1 cellular context compared by ENCODE assay signal in the genomic region with DNA sequence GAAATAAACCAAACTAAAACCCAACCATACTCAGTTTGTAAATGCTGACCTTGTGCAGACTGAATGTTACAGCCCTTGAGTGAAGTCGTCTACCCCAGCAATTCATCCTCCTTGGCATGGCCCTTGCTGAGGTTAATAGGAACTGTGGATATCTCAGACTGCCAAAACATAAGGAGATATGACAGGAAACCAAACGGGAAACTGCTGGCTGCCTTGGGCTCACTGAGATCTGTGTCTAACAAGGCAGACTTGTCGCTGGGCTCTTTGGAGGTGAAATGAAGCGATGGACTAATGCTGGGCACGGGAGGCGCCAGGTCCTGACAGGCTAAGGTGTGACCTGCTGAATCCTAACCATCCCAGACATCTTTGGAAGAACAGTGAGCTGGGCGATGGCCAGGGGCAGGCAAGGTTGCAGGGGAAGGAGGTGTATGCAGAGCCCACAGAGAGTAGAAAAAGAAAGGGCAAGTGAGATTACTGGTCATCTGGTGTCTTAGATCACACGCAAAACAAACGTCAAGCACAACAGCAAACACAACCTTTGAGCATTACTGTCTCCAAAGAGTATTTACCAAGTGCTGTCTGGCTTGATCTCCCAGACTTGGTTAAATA.
TF ChIP-seq lines count a peak whose summit lies in the region.

No MANE protein-coding gene starts in this region.

TF ChIP-seq in HepG2, 621 proteins besides CTCF, POLR2A, EP300 and RAD21 (continued from another document and continues in another):
- TF ChIP-seq CBX2 (IDR thresholded peaks at IDR 0.05; ENCODE audit: low read depth, low read length) (no peak), CBX2 (CRISPR knock-in tag; IDR thresholded peaks at IDR 0.05; ENCODE audit: low read depth) (no peak), TEAD3 (CRISPR knock-in tag; optimal IDR thresholded peaks at IDR 0.05; ENCODE audit: borderline replicate concordance) (peak; percentile 68), CAMTA2 (CRISPR knock-in tag; IDR thresholded peaks at IDR 0.05; ENCODE audit: borderline replicate concordance) (no peak), NFE2L1 (CRISPR knock-in tag; IDR thresholded peaks at IDR 0.05; ENCODE audit: borderline replicate concordance) (no peak), KLF13 (CRISPR knock-in tag; IDR thresholded peaks at IDR 0.05) (no peak), ZNF674 (CRISPR knock-in tag; IDR thresholded peaks at IDR 0.05; ENCODE audit: low read depth) (no peak), ZBTB7B (CRISPR knock-in tag; IDR thresholded peaks at IDR 0.05) (no peak; the same call in none of the 2 replicates)
- TF ChIP-seq, protein P1, sequence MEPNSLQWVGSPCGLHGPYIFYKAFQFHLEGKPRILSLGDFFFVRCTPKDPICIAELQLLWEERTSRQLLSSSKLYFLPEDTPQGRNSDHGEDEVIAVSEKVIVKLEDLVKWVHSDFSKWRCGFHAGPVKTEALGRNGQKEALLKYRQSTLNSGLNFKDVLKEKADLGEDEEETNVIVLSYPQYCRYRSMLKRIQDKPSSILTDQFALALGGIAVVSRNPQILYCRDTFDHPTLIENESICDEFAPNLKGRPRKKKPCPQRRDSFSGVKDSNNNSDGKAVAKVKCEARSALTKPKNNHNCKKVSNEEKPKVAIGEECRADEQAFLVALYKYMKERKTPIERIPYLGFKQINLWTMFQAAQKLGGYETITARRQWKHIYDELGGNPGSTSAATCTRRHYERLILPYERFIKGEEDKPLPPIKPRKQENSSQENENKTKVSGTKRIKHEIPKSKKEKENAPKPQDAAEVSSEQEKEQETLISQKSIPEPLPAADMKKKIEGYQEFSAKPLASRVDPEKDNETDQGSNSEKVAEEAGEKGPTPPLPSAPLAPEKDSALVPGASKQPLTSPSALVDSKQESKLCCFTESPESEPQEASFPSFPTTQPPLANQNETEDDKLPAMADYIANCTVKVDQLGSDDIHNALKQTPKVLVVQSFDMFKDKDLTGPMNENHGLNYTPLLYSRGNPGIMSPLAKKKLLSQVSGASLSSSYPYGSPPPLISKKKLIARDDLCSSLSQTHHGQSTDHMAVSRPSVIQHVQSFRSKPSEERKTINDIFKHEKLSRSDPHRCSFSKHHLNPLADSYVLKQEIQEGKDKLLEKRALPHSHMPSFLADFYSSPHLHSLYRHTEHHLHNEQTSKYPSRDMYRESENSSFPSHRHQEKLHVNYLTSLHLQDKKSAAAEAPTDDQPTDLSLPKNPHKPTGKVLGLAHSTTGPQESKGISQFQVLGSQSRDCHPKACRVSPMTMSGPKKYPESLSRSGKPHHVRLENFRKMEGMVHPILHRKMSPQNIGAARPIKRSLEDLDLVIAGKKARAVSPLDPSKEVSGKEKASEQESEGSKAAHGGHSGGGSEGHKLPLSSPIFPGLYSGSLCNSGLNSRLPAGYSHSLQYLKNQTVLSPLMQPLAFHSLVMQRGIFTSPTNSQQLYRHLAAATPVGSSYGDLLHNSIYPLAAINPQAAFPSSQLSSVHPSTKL (CRISPR knock-in tag; IDR thresholded peaks at IDR 0.05), result peak; percentile 99
- TF ChIP-seq, protein P2, sequence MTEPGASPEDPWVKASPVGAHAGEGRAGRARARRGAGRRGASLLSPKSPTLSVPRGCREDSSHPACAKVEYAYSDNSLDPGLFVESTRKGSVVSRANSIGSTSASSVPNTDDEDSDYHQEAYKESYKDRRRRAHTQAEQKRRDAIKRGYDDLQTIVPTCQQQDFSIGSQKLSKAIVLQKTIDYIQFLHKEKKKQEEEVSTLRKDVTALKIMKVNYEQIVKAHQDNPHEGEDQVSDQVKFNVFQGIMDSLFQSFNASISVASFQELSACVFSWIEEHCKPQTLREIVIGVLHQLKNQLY (CRISPR knock-in tag; IDR thresholded peaks at IDR 0.05), result peak; percentile 56; the same call in 1 of the 2 replicates
- TF ChIP-seq, protein P3, sequence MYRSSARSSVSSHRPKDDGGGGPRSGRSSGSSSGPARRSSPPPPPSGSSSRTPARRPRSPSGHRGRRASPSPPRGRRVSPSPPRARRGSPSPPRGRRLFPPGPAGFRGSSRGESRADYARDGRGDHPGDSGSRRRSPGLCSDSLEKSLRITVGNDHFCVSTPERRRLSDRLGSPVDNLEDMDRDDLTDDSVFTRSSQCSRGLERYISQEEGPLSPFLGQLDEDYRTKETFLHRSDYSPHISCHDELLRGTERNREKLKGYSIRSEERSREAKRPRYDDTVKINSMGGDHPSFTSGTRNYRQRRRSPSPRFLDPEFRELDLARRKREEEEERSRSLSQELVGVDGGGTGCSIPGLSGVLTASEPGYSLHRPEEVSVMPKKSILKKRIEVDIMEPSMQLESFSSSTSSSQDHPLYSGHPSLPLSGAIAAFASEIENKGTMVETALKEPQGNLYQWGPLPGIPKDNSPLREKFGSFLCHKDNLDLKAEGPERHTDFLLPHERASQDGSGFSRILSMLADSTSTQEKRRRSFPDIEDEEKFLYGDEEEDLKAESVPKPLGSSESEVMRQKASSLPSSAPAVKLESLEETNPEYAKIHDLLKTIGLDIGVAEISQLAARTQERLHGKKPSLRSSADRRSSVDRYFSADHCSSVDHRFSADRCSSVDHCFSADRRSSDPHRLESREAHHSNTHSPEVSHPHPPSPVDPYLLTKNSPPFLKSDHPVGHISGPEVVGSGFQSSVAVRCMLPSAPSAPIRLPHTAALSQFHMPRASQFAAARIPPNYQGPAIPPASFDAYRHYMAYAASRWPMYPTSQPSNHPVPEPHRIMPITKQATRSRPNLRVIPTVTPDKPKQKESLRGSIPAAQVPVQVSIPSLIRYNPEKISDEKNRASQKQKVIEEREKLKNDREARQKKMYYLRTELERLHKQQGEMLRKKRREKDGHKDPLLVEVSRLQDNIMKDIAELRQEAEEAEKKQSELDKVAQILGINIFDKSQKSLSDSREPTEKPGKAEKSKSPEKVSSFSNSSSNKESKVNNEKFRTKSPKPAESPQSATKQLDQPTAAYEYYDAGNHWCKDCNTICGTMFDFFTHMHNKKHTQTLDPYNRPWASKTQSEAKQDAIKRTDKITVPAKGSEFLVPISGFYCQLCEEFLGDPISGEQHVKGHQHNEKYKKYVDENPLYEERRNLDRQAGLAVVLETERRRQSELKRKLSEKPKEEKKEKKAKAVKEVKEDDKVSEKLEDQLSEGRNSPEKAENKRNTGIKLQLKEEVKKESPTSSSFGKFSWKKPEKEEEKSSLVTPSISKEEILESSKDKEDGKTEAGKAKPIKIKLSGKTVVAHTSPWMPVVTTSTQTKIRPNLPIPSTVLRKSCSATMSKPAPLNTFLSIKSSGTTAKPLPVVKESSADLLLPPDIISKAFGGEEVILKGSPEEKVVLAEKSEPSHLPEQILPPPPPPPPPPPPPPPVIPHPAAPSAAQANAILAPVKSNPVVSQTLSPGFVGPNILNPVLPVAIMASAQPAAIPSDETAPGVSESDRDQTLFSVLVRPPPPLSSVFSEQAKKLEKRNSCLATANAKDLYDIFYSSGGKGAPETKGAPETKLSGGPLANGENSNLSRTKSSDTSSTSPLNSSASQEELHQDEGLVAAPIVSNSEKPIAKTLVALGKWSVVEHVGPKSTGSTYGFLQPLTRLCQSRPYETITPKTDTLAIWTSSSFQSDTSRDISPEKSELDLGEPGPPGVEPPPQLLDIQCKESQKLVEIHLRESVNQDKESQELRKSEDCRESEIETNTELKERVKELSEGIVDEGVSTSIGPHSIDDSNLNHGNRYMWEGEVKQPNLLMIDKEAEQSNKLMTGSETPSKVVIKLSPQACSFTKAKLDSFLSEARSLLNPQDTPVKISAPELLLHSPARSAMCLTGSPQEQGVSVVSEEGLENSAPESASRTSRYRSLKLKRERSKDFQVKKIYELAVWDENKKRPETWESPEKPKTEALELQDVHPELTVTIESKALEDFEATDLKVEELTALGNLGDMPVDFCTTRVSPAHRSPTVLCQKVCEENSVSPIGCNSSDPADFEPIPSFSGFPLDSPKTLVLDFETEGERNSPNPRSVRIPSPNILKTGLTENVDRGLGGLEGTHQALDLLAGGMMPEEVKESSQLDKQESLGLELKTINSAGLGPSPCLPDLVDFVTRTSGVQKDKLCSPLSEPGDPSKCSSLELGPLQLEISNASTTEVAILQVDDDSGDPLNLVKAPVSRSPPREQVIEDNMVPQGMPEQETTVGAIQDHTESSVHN (CRISPR knock-in tag; IDR thresholded peaks at IDR 0.05), result no peak
- TF ChIP-seq, protein P4, sequence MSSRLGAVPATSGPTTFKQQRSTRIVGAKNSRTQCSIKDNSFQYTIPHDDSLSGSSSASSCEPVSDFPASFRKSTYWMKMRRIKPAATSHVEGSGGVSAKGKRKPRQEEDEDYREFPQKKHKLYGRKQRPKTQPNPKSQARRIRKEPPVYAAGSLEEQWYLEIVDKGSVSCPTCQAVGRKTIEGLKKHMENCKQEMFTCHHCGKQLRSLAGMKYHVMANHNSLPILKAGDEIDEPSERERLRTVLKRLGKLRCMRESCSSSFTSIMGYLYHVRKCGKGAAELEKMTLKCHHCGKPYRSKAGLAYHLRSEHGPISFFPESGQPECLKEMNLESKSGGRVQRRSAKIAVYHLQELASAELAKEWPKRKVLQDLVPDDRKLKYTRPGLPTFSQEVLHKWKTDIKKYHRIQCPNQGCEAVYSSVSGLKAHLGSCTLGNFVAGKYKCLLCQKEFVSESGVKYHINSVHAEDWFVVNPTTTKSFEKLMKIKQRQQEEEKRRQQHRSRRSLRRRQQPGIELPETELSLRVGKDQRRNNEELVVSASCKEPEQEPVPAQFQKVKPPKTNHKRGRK (CRISPR knock-in tag; IDR thresholded peaks at IDR 0.05), result no peak
- TF ChIP-seq, protein P5, sequence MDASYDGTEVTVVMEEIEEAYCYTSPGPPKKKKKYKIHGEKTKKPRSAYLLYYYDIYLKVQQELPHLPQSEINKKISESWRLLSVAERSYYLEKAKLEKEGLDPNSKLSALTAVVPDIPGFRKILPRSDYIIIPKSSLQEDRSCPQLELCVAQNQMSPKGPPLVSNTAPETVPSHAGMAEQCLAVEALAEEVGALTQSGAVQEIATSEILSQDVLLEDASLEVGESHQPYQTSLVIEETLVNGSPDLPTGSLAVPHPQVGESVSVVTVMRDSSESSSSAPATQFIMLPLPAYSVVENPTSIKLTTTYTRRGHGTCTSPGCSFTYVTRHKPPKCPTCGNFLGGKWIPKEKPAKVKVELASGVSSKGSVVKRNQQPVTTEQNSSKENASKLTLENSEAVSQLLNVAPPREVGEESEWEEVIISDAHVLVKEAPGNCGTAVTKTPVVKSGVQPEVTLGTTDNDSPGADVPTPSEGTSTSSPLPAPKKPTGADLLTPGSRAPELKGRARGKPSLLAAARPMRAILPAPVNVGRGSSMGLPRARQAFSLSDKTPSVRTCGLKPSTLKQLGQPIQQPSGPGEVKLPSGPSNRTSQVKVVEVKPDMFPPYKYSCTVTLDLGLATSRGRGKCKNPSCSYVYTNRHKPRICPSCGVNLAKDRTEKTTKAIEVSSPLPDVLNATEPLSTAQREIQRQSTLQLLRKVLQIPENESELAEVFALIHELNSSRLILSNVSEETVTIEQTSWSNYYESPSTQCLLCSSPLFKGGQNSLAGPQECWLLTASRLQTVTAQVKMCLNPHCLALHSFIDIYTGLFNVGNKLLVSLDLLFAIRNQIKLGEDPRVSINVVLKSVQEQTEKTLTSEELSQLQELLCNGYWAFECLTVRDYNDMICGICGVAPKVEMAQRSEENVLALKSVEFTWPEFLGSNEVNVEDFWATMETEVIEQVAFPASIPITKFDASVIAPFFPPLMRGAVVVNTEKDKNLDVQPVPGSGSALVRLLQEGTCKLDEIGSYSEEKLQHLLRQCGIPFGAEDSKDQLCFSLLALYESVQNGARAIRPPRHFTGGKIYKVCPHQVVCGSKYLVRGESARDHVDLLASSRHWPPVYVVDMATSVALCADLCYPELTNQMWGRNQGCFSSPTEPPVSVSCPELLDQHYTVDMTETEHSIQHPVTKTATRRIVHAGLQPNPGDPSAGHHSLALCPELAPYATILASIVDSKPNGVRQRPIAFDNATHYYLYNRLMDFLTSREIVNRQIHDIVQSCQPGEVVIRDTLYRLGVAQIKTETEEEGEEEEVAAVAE (CRISPR knock-in tag; IDR thresholded peaks at IDR 0.05; ENCODE audit: borderline replicate concordance), result no peak
- TF ChIP-seq, protein P6, sequence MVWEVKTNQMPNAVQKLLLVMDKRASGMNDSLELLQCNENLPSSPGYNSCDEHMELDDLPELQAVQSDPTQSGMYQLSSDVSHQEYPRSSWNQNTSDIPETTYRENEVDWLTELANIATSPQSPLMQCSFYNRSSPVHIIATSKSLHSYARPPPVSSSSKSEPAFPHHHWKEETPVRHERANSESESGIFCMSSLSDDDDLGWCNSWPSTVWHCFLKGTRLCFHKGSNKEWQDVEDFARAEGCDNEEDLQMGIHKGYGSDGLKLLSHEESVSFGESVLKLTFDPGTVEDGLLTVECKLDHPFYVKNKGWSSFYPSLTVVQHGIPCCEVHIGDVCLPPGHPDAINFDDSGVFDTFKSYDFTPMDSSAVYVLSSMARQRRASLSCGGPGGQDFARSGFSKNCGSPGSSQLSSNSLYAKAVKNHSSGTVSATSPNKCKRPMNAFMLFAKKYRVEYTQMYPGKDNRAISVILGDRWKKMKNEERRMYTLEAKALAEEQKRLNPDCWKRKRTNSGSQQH (CRISPR knock-in tag; IDR thresholded peaks at IDR 0.05; ENCODE audit: low read depth), result 0 out of 2 replicates have a peak, but pooled peaks have one; percentile 37
- TF ChIP-seq, protein P7, sequence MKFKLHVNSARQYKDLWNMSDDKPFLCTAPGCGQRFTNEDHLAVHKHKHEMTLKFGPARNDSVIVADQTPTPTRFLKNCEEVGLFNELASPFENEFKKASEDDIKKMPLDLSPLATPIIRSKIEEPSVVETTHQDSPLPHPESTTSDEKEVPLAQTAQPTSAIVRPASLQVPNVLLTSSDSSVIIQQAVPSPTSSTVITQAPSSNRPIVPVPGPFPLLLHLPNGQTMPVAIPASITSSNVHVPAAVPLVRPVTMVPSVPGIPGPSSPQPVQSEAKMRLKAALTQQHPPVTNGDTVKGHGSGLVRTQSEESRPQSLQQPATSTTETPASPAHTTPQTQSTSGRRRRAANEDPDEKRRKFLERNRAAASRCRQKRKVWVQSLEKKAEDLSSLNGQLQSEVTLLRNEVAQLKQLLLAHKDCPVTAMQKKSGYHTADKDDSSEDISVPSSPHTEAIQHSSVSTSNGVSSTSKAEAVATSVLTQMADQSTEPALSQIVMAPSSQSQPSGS (CRISPR knock-in tag; IDR thresholded peaks at IDR 0.05), result peak; percentile 77; the same call in 1 of the 2 replicates
